Comparison of ENCODE assay signal across 21 cellular contexts in the genomic region with DNA sequence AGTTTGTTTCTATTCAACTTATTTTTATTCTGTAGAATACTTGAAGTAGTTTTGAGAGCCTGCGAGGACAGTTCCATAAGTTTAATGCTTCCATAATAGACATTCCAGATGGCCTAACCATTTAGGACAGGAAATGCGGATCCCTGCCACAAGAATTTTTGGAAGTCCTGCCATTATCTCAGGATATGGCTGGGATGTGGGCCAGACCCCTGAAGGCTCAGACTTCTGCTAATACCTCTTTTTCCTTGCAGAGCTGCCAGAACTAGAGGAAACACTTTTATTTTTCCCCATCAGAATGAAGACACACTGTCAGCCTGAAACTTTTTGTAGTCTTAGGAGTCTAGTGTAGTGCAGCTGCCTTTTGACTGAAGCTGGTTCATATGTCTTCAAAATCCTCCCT.
DNase-seq lines count a peak whose midpoint lies in the region; ATAC-seq and TF ChIP-seq lines count a peak whose summit lies in the region.
"Had no signal": no experiment of that assay in that cellular context is flagged by ENCODE, and none has a peak within 500 bp of the region (broad histone marks: within the 10 kb centered on the region; RNA-seq: fewer than 3 reads in every experiment).

No MANE protein-coding gene starts in this region.

- peak; percentile 20 for ATAC-seq in left ventricle myocardium superior
- ATAC-seq: A549, GM12878 had no signal

- H3K9me3 ChIP-seq in MG63: no peaks in the 10 kb centered on the region
- H3K9me3 ChIP-seq in sigmoid colon: peaks cover under 1 to 6% (median 3%) of the 10 kb centered on the region in 4 donors
- H3K9me3 ChIP-seq in SJCRH30 (replicated peaks): no peaks in the 10 kb centered on the region
- H3K9me3 ChIP-seq: HAP-1 had no signal

- H3K36me3 ChIP-seq in MG63: no peaks in the 10 kb centered on the region
- H3K36me3 ChIP-seq in sigmoid colon: no peaks in the 10 kb centered on the region
- H3K36me3 ChIP-seq in SJCRH30: no peaks in the 10 kb centered on the region
- H3K36me3 ChIP-seq: HAP-1 had no signal

- TF ChIP-seq EP300 in sigmoid colon (IDR thresholded peaks at IDR 0.05): no peak

- DNase-seq in left ventricle myocardium superior (no peak), cardiac septum (ENCODE audit: low spot score) (no peak), MG63 (peak; percentile 6), middle frontal gyrus (ENCODE audit: extremely low spot score, low spot score) (peak; percentile 24), superior temporal gyrus (ENCODE audit: extremely low spot score) (peak; percentile 17), sigmoid colon (no peak), SJCRH30 (no peak), T-helper 9 cell (no peak)
- DNase-seq: 8988T; C1 segment of cervical spinal cord; Calu3; CD4-positive, alpha-beta memory T cell; COR-L47; DMS53; DMS79 treated with DMSO at 0.1 percent for 48 hours; GDM1; GOT3; HFFc6 had no signal

- H3K4me1 ChIP-seq in sigmoid colon (no peaks in the 10 kb centered on the region), SJCRH30 (no peaks in the 10 kb centered on the region)
- H3K4me1 ChIP-seq: A549, HAP-1 had no signal

- H3K4me3 ChIP-seq in MG63 (no peak overlapping the region), sigmoid colon (no peak overlapping the region), SJCRH30 (no peak overlapping the region)
- H3K4me3 ChIP-seq: A549, GM12878, HAP-1 had no signal

- H3K27ac ChIP-seq in sigmoid colon: no peak overlapping the region
- no peak overlapping the region for H3K27ac ChIP-seq in SJCRH30
- H3K27ac ChIP-seq: A549 had no signal

- intact Hi-C loops in left ventricle myocardium superior (cut with micrococcal nuclease): no loop called here
- intact Hi-C loops in cardiac septum (cut with DNase I): no loop called here
- intact Hi-C loops in sigmoid colon (cut with DNase I): no loop called here

- TF ChIP-seq POLR2A in sigmoid colon (IDR thresholded peaks at IDR 0.05): no peak

- no peak for TF ChIP-seq CTCF in sigmoid colon (IDR thresholded peaks at IDR 0.05)

- WGBS in sigmoid colon, 2 donors: 80 to 84% methylated on average over 2 of the region's 2 CpGs

- no peaks in the 10 kb centered on the region for H3K27me3 ChIP-seq in MG63
- H3K27me3 ChIP-seq in sigmoid colon: no peaks in the 10 kb centered on the region
- no peaks in the 10 kb centered on the region for H3K27me3 ChIP-seq in SJCRH30

Comparison
In these comparisons a context has a peak if more than half of its experiments do, and no peak if none do; other contexts are left out.
1. DNase-seq: peak in MG63 (single experiment), middle frontal gyrus (single experiment) and superior temporal gyrus (single experiment); none in left ventricle myocardium superior (single experiment), cardiac septum (single experiment), sigmoid colon (single experiment), SJCRH30 (0 of 2) and T-helper 9 cell (single experiment).